ENCODE assay signal across 1 cellular context in genomic region chr3:121660356-121661171, GRCh38.
A peak's percentile ranks its signal among the peaks of the same experiment; 100 is the strongest.
TF ChIP-seq lines count a peak whose summit lies in the region.

Gene HCLS1 (minus strand): TSS chr3:121660903. CDS start chr3:121658347, 2,556 bp downstream.

TF ChIP-seq in K562, 482 proteins besides CTCF, POLR2A, EP300 and RAD21 (continued from another document and continues in another):
- TF ChIP-seq VEZF1 (CRISPR knock-in tag; IDR thresholded peaks at IDR 0.05), result peak; percentile 32; the same call in 1 of the 2 replicates
- no peak for TF ChIP-seq LEF1 (IDR thresholded peaks at IDR 0.05)
- TF ChIP-seq ESRRA (IDR thresholded peaks at IDR 0.05; ENCODE audit: borderline replicate concordance, low read depth), result peak; percentile 85
- TF ChIP-seq ZNF3 (CRISPR knock-in tag; IDR thresholded peaks at IDR 0.05), result no peak
- TF ChIP-seq ZNF609 (CRISPR knock-in tag; IDR thresholded peaks at IDR 0.05; ENCODE audit: borderline replicate concordance), result no peak
- no peak for TF ChIP-seq POLR3G (IDR thresholded peaks at IDR 0.05; ENCODE audit: extremely low read depth, insufficient read length, insufficient replicate concordance)
- peak; percentile 88 for TF ChIP-seq GABPA (tag; conservative IDR thresholded peaks at IDR 0.05; ENCODE audit: low read depth)
- peak; percentile 75 for TF ChIP-seq ZBTB40 (IDR thresholded peaks at IDR 0.05)
- TF ChIP-seq ZBTB40 (CRISPR knock-in tag; IDR thresholded peaks at IDR 0.05), result no peak
- no peak for TF ChIP-seq GATA2 (CRISPR knock-in tag; IDR thresholded peaks at IDR 0.05)
- TF ChIP-seq CREM (IDR thresholded peaks at IDR 0.05; ENCODE audit: low read depth), result peak; percentile 83
- peak; percentile 42 for TF ChIP-seq E2F8 (IDR thresholded peaks at IDR 0.05; ENCODE audit: low read depth, partially characterized antibody)
- TF ChIP-seq ZNF280A (IDR thresholded peaks at IDR 0.05; ENCODE audit: low read depth, partially characterized antibody), result no peak
- TF ChIP-seq SRF (CRISPR knock-in tag; IDR thresholded peaks at IDR 0.05), result peak in 1 of 2 experiments; percentile 94; a peak in 2 of 4 replicates
- no peak for TF ChIP-seq ZNF551 (CRISPR knock-in tag; IDR thresholded peaks at IDR 0.05)
- peak; percentile 36; the same call in 1 of the 2 replicates for TF ChIP-seq POLR2G (IDR thresholded peaks at IDR 0.05; ENCODE audit: low read depth, low read length)
- no peak; the same call in 1 of the 2 replicates for TF ChIP-seq ATF7 (IDR thresholded peaks at IDR 0.05)
- TF ChIP-seq CBX3 (IDR thresholded peaks at IDR 0.05; ENCODE audit: borderline replicate concordance in 1 of 2, low read length in 2 of 2), result peak in 1 of 2 experiments; percentile 21; a peak in 1 of 3 replicates
- TF ChIP-seq ZNF175 (CRISPR knock-in tag; IDR thresholded peaks at IDR 0.05; ENCODE audit: low read depth), result peak; percentile 35; the same call in 1 of the 2 replicates
- TF ChIP-seq PRDM10 (IDR thresholded peaks at IDR 0.05; ENCODE audit: partially characterized antibody), result no peak
- TF ChIP-seq ATF1 (CRISPR knock-in tag; IDR thresholded peaks at IDR 0.05), result no peak
- peak; percentile 74 for TF ChIP-seq ATF1 (tag; IDR thresholded peaks at IDR 0.05)
- TF ChIP-seq EP400 (IDR thresholded peaks at IDR 0.05), result peak; percentile 36; the same call in 1 of the 2 replicates
- TF ChIP-seq NFRKB (IDR thresholded peaks at IDR 0.05; ENCODE audit: low read depth), result no peak
- peak; percentile 63 for TF ChIP-seq ZFX (CRISPR knock-in tag; IDR thresholded peaks at IDR 0.05)
- peak; percentile 75 for TF ChIP-seq SPI1 (IDR thresholded peaks at IDR 0.05; ENCODE audit: borderline replicate concordance, low read depth, low read length)
- TF ChIP-seq MAZ (CRISPR knock-in tag; conservative IDR thresholded peaks at IDR 0.05 in 1 of 2, IDR thresholded peaks at IDR 0.05 in 1 of 2), result 0 out of 4 replicates have a peak, but pooled peaks of 1 of the 2 experiments have one; percentile 8
- no peak for TF ChIP-seq TEAD2 (tag; IDR thresholded peaks at IDR 0.05)
- peak; percentile 51 for TF ChIP-seq PHF20 (IDR thresholded peaks at IDR 0.05; ENCODE audit: partially characterized antibody)
- TF ChIP-seq LCOR (CRISPR knock-in tag; IDR thresholded peaks at IDR 0.05), result 0 out of 2 replicates have a peak, but pooled peaks have one; percentile 35
- TF ChIP-seq PHF8 (IDR thresholded peaks at IDR 0.05; ENCODE audit: borderline replicate concordance, low read length), result peak; percentile 79
- TF ChIP-seq TAF7 (tag; IDR thresholded peaks at IDR 0.05), result peak; percentile 56
- peak; percentile 34 for TF ChIP-seq POLR2B (IDR thresholded peaks at IDR 0.05; ENCODE audit: low read depth, partially characterized antibody)
- TF ChIP-seq ZNF589 (CRISPR knock-in tag; IDR thresholded peaks at IDR 0.05; ENCODE audit: low read depth), result no peak
- no peak for TF ChIP-seq GATAD2B (IDR thresholded peaks at IDR 0.05; ENCODE audit: borderline replicate concordance)
- TF ChIP-seq ELF1 (tag; IDR thresholded peaks at IDR 0.05), result peak; percentile 87
- TF ChIP-seq TAF1 (IDR thresholded peaks at IDR 0.05; ENCODE audit: control insufficient read depth, extremely low read depth, insufficient read depth, low read length, severe bottlenecking), result peak; percentile 57
